In genomic region chr14:65003394-65003793, GRCh38 we compare ENCODE assay signal across 14 cellular contexts. TPM values are rescaled to one million over a fixed set of nuclear protein-coding genes. Genes with fewer than 3 reads are reported as not detected.
A peak's percentile ranks its signal among the peaks of the same experiment; 100 is the strongest.
DNase-seq lines count a peak whose midpoint lies in the region; ATAC-seq, FAIRE-seq and TF ChIP-seq lines count a peak whose summit lies in the region.
"Had no signal": no experiment of that assay in that cellular context is flagged by ENCODE, and none has a peak within 500 bp of the region (broad histone marks: within the 10 kb centered on the region; RNA-seq: fewer than 3 reads in every experiment).

No MANE protein-coding gene starts in this region.

- peaks cover 8% of the 10 kb centered on the region for H3K36me3 Mint-ChIP-seq in osteocyte (ENCODE audit: unreplicated experiment)

- no peak overlapping the region for H3K27ac ChIP-seq in small intestine (ENCODE audit: low read depth in 1 of 2, low read length in 1 of 2)

- H3K4me3 Mint-ChIP-seq in osteocyte (ENCODE audit: unreplicated experiment): no peak overlapping the region
- H3K4me3 Mint-ChIP-seq: IgD-negative memory B cell had no signal

- H3K9me3 ChIP-seq in small intestine (ENCODE audit: control insufficient read depth, low read depth): no peaks in the 10 kb centered on the region

- H3K9me3 Mint-ChIP-seq in osteocyte (ENCODE audit: unreplicated experiment): no peaks in the 10 kb centered on the region
- H3K9me3 Mint-ChIP-seq: IgD-negative memory B cell had no signal

- peak overlapping the region; percentile 25 for H3K27ac Mint-ChIP-seq in osteocyte (ENCODE audit: unreplicated experiment)
- H3K27ac Mint-ChIP-seq: IgD-negative memory B cell had no signal

- peaks cover 0 to 2% of the 10 kb centered on the region in 2 donors for H3K4me1 ChIP-seq in small intestine (ENCODE audit: control insufficient read depth in 2 of 2, insufficient read depth in 1 of 2, low read depth in 1 of 2, low read length in 1 of 2)

- 86 to 94% (median 86%) methylated on average over 2 of the region's 2 CpGs for WGBS in small intestine, 3 donors

- no peak for FAIRE-seq in small intestine (lab: Jason Lieb, UNC)

- TF ChIP-seq CTCF in osteocyte (IDR thresholded peaks at IDR 0.05): no peak

- no peak for DNase-seq in osteocyte (ENCODE audit: extremely low spot score, unreplicated experiment)
- no peak for DNase-seq in NCI-H1105 treated with DMSO at 0.1 percent for 48 hours (lab: John Stamatoyannopoulos, UW)
- DNase-seq in GM19240 (ENCODE audit: insufficient read length, low spot score): no peak
- DNase-seq in small intestine: no peak
- DNase-seq in NCI-H2171 treated with DMSO at 0.1 percent for 48 hours (lab: John Stamatoyannopoulos, UW): no peak
- DNase-seq: cerebellar nuclear complex; kidney glomerular epithelial cell; NCI-H2081; stimulated activated CD8-positive, alpha-beta memory T cell treated with anti-CD3 and anti-CD28 coated beads, Interleukin-4, amount 100 ng/mL, for 48 hours; T1000 had no signal

- H3K27me3 ChIP-seq in small intestine (ENCODE audit: control insufficient read depth in 2 of 2, insufficient read depth in 2 of 2, low read length in 2 of 2): no peaks in the 10 kb centered on the region

- H3K4me1 Mint-ChIP-seq in osteocyte (ENCODE audit: unreplicated experiment): peaks cover 43% of the 10 kb centered on the region

- no peak overlapping the region for H3K4me3 ChIP-seq in small intestine (ENCODE audit: low read depth in 1 of 2, low read length in 2 of 2)

- peak; percentile 59 for ATAC-seq in GM18870 (IDR thresholded peaks at IDR 0.05; ENCODE audit: unreplicated experiment)
- ATAC-seq in GM21717 (IDR thresholded peaks at IDR 0.05; ENCODE audit: unreplicated experiment): peak; percentile 48
- peak; percentile 83 for ATAC-seq in HG03469 (IDR thresholded peaks at IDR 0.05; ENCODE audit: unreplicated experiment)

- H3K36me3 ChIP-seq in small intestine (ENCODE audit: control insufficient read depth in 2 of 2, insufficient read depth in 2 of 2, low read length in 2 of 2): no peaks in the 10 kb centered on the region

- no peaks in the 10 kb centered on the region for H3K27me3 Mint-ChIP-seq in osteocyte (ENCODE audit: unreplicated experiment)
- H3K27me3 Mint-ChIP-seq: IgD-negative memory B cell had no signal

RNA-seq across cellular contexts. Expression of gene FNTB, which starts 16.7 kb away (rescaled TPM):
- total RNA-seq in osteocyte: 18.6 and 23.2 TPM in 2 replicates
- 10 to 100 TPM in 1 of 3 donors, 1 to 10 TPM in 2; 6.7 to 10.1 (median 7.3) TPM for polyA plus RNA-seq in small intestine

RNA-seq across cellular contexts. Expression of gene RAB15, which starts 31.3 kb away (rescaled TPM):
- 27.5 and 27.6 TPM in 2 replicates for total RNA-seq in osteocyte
- 10 to 100 TPM; 12.2 to 47.9 (median 12.5) TPM for polyA plus RNA-seq in small intestine
